ENCODE assay signal across 8 cellular contexts in the genomic region with DNA sequence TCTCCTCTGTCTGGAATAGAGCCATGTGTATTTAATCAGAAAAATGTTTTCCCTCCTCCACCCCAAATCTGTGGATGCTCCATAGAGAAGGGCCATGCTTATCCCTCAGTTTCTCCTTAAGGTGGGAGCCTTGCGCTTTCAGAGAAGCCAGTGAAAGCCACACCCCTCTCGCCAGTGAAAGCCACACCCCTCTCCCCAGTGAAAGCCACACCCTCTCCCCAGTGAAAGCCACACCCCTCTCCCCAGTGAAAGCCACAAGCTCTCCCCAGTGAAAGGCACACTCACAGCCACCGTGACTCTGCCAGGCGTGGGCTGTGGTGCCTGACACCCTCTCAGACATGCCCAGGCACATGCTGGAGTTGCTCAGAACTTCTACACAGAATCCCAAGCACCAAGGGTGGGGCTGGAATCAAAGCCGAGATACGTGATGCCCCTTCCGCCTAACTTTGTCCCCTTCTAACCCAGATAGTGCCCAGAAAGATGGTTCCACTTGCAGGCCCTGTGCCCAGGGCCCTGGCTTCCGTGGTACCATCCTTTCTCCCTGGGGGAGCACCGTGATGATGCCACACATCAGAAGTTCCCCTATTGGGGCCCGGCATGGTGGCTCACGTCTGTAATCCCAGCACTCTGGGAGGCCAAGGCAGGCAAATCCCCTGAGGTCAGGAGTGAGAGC. TPM values are rescaled to one million over a fixed set of nuclear protein-coding genes. Genes with fewer than 3 reads are reported as not detected.
DNase-seq lines count a peak whose midpoint lies in the region; ATAC-seq and TF ChIP-seq lines count a peak whose summit lies in the region.

No MANE protein-coding gene starts in this region.

- peaks cover 66% of the 10 kb centered on the region for H3K4me1 Mint-ChIP-seq in central memory CD8-positive, alpha-beta T cell
- H3K4me1 Mint-ChIP-seq in naive thymus-derived CD8-positive, alpha-beta T cell = peaks cover 30 to 58% (median 46%) of the 10 kb centered on the region in 4 donors

- no peaks in the 10 kb centered on the region for H3K36me3 ChIP-seq in vagina

- H3K9me3 ChIP-seq in vagina = no peaks in the 10 kb centered on the region

- peaks cover 19% of the 10 kb centered on the region for H3K4me1 ChIP-seq in vagina

- ATAC-seq in activated CD4-positive, CD25-positive, alpha-beta regulatory T cell treated with anti-CD3 and anti-CD28 coated beads, Interleukin-2, amount 50 U/mL, for 24 hours = peak; percentile 92 to 93
- ATAC-seq in central memory CD8-positive, alpha-beta T cell (replicated peaks; ENCODE audit: extremely low read depth, poor library complexity, severe bottlenecking) = peak; percentile 95
- peak; percentile 88 to 90 for ATAC-seq in naive thymus-derived CD8-positive, alpha-beta T cell
- no peak for ATAC-seq in HG02840 (IDR thresholded peaks at IDR 0.05; ENCODE audit: low FRiP score, unreplicated experiment)

- peak overlapping the region; percentile 71 for H3K27ac ChIP-seq in vagina

- H3K4me3 ChIP-seq in vagina = no peak overlapping the region

- peak overlapping the region; percentile 71 for H3K4me3 Mint-ChIP-seq in central memory CD8-positive, alpha-beta T cell
- peak overlapping the region; percentile 23 to 81 (median 58) for H3K4me3 Mint-ChIP-seq in naive thymus-derived CD8-positive, alpha-beta T cell

- intact Hi-C loops in vagina (cut with DNase I) = loop anchor here (2.0 kb wide), 1 partner anchor 51 kb away; no protein-coding TSS in a partner anchor

- no peaks in the 10 kb centered on the region for H3K27me3 Mint-ChIP-seq in central memory CD8-positive, alpha-beta T cell
- H3K27me3 Mint-ChIP-seq in naive thymus-derived CD8-positive, alpha-beta T cell = no peaks in the 10 kb centered on the region

- no peak for TF ChIP-seq CTCF in vagina (IDR thresholded peaks at IDR 0.05)

- no peaks in the 10 kb centered on the region for H3K27me3 ChIP-seq in vagina

- peaks cover 14% of the 10 kb centered on the region for H3K36me3 Mint-ChIP-seq in central memory CD8-positive, alpha-beta T cell (ENCODE audit: insufficient read depth)
- peaks cover 0 to 5% (median 0%) of the 10 kb centered on the region in 3 donors for H3K36me3 Mint-ChIP-seq in naive thymus-derived CD8-positive, alpha-beta T cell

- TF ChIP-seq POLR2A in vagina (IDR thresholded peaks at IDR 0.05) = no peak

- peak; percentile 13 for DNase-seq in NCI-H2227 (lab: John Stamatoyannopoulos, UW; ENCODE audit: unreplicated experiment)
- no peak for DNase-seq in NCI-H2227 treated with DMSO at 0.1 percent for 48 hours (lab: John Stamatoyannopoulos, UW)
- DNase-seq in LoVo (ENCODE audit: low spot score) = peak; percentile 77
- peak; percentile 69 to 85 for DNase-seq in central memory CD8-positive, alpha-beta T cell (ENCODE audit: low spot score in 2 of 2)
- peak; percentile 48 to 87 (median 76) for DNase-seq in naive thymus-derived CD8-positive, alpha-beta T cell
- DNase-seq in vagina (ENCODE audit: extremely low spot score in 2 of 2) = no peak

- H3K9me3 Mint-ChIP-seq in central memory CD8-positive, alpha-beta T cell = no peaks in the 10 kb centered on the region
- H3K9me3 Mint-ChIP-seq in naive thymus-derived CD8-positive, alpha-beta T cell = no peaks in the 10 kb centered on the region

- POLR2A ChIA-PET in naive thymus-derived CD8-positive, alpha-beta T cell (lab: Charles Lee) = interaction anchor here (0.6 to 1.9 kb wide), 6 partner anchors 16 to 504 kb away, joined by 3 to 14 read pairs (median 3); a partner anchor contains a TSS

- H3K27ac Mint-ChIP-seq in central memory CD8-positive, alpha-beta T cell (ENCODE audit: low read depth) = peak overlapping the region; percentile 85
- H3K27ac Mint-ChIP-seq in naive thymus-derived CD8-positive, alpha-beta T cell = peak overlapping the region; percentile 67 to 92 (median 82)

RNA-seq across cellular contexts. Expression of a gene that starts 16.5 kb away (rescaled TPM):
- total RNA-seq in naive thymus-derived CD8-positive, alpha-beta T cell = 10 to 100 TPM; 85.3 to 86.3 TPM
- 100 to 1,000 TPM in 1 of 3 donors, 10 to 100 TPM in 2; 75.2 to 107 (median 83.3) TPM for polyA plus RNA-seq in naive thymus-derived CD8-positive, alpha-beta T cell
- total RNA-seq in vagina = 36.8 TPM

Comparison
In these comparisons a context has a peak if more than half of its experiments do, and no peak if none do; other contexts are left out.
1. DNase-seq: peak in NCI-H2227 (single experiment), LoVo (single experiment), central memory CD8-positive, alpha-beta T cell (2 of 2) and naive thymus-derived CD8-positive, alpha-beta T cell (10 of 10); none in NCI-H2227 treated with DMSO at 0.1 percent for 48 hours (single experiment) and vagina (0 of 2).